ENCODE assay signal across 19 cellular contexts in genomic region chr18:57805117-57805516, GRCh38. TPM values are rescaled to one million over a fixed set of nuclear protein-coding genes. Genes with fewer than 3 reads are reported as not detected.
A peak's percentile ranks its signal among the peaks of the same experiment; 100 is the strongest.
DNase-seq lines count a peak whose midpoint lies in the region; TF ChIP-seq lines count a peak whose summit lies in the region.
"Had no signal": no experiment of that assay in that cellular context is flagged by ENCODE, and none has a peak within 500 bp of the region (broad histone marks: within the 10 kb centered on the region; RNA-seq: fewer than 3 reads in every experiment).

No MANE protein-coding gene starts in this region.

- H3K27me3 ChIP-seq in thyroid gland: no peaks in the 10 kb centered on the region
- no peaks in the 10 kb centered on the region for H3K27me3 ChIP-seq in uterus

- 40 to 41% methylated on average over 6 of the region's 6 CpGs for WGBS in thyroid gland, 2 donors

- DNase-seq in DMS79 (lab: John Stamatoyannopoulos, UW) (peak; percentile 27), DMS79 treated with DMSO at 0.1 percent for 48 hours (lab: John Stamatoyannopoulos, UW) (no peak), HFFc6 (no peak), kidney tubule cell (ENCODE audit: low spot score) (peak; percentile 29), thyroid gland (peak; percentile 86 to 89), uterus (no peak), inferior parietal cortex (ENCODE audit: extremely low spot score) (no peak)
- DNase-seq: Caco-2; CD4-positive, alpha-beta T cell; DND-41; EL; GOT3; H7 had no signal

- H3K36me3 ChIP-seq in thyroid gland (no peaks in the 10 kb centered on the region), uterus (no peaks in the 10 kb centered on the region)

- intact Hi-C loops in thyroid gland (cut with DNase I) (loop anchor here (10.0 kb wide), 2 partner anchors 100 to 180 kb away; partner anchors contain the start of gene NARS1), uterus (cut with DNase I; ENCODE audit: low total_unique reads) (loop anchor here (10.0 kb wide), 1 partner anchor 170 kb away; no protein-coding TSS in a partner anchor)

- TF ChIP-seq CTCF in HFFc6 (IDR thresholded peaks at IDR 0.05) (no peak), thyroid gland (IDR thresholded peaks at IDR 0.05) (no peak), uterus (IDR thresholded peaks at IDR 0.05) (no peak)

- H3K4me3 ChIP-seq in thyroid gland (replicated peaks in 1 of 3): no peak overlapping the region
- H3K4me3 ChIP-seq in uterus: no peak overlapping the region
- H3K4me3 ChIP-seq: A549, GM12878, K562 had no signal

- H3K27ac ChIP-seq in thyroid gland (peak overlapping the region; percentile 87 to 97 (median 95)), uterus (no peak overlapping the region)
- H3K27ac ChIP-seq: 22Rv1, C4-2B had no signal

- no peak overlapping the region for H3K27ac Mint-ChIP-seq in HFFc6
- H3K27ac Mint-ChIP-seq: CD4-positive, alpha-beta T cell had no signal

- no peaks in the 10 kb centered on the region; the same call in 1 of the 2 replicates for H3K27me3 Mint-ChIP-seq in HFFc6 (ENCODE audit: insufficient read depth)

- H3K9me3 ChIP-seq in thyroid gland: no peaks in the 10 kb centered on the region
- no peaks in the 10 kb centered on the region for H3K9me3 ChIP-seq in uterus
- H3K9me3 ChIP-seq: A549, Caco-2 had no signal

- H3K9me3 Mint-ChIP-seq in HFFc6: peaks cover 13% of the 10 kb centered on the region; the same call in 1 of the 2 replicates
- H3K9me3 Mint-ChIP-seq: CD4-positive, alpha-beta T cell had no signal

- H3K4me1 ChIP-seq in thyroid gland (peaks cover 45 to 53% of the 10 kb centered on the region in 2 donors), uterus (no peaks in the 10 kb centered on the region)
- H3K4me1 ChIP-seq: Caco-2 had no signal

- TF ChIP-seq POLR2A in thyroid gland (IDR thresholded peaks at IDR 0.05): no peak
- no peak for TF ChIP-seq POLR2A in uterus (IDR thresholded peaks at IDR 0.05)

- peaks cover 21% of the 10 kb centered on the region for H3K36me3 Mint-ChIP-seq in HFFc6 (ENCODE audit: low read depth)

- peak overlapping the region; percentile 19; the same call in 1 of the 2 replicates for H3K4me3 Mint-ChIP-seq in HFFc6
- H3K4me3 Mint-ChIP-seq: CD4-positive, alpha-beta T cell had no signal

- peaks cover 69% of the 10 kb centered on the region for H3K4me1 Mint-ChIP-seq in HFFc6 (ENCODE audit: low read depth)

RNA-seq across cellular contexts. Expression of gene ATP8B1, which starts 2.0 kb away (rescaled TPM):
- total RNA-seq in HFFc6 (2021; fragmentation: NEBNext Ultra II Directional; extraction: Animal tissue kit (Norgen Biotek cat#: 25700)): 100 to 1,000 TPM in 3 of 6 experiments, 10 to 100 TPM in 3; 78.8 to 115 (median 94.6) TPM
- total RNA-seq in thyroid gland (10 to 100 TPM; 45.8 to 71.8 (median 58.2) TPM), uterus (10 to 100 TPM; 18.4 to 24.9 (median 22.1) TPM)
- total RNA-seq: CD4-positive, alpha-beta T cell; G401 had no signal

Comparison
In these comparisons a context has a peak if more than half of its experiments do, and no peak if none do; other contexts are left out.
1. DNase-seq: peak in DMS79 (single experiment), kidney tubule cell (single experiment) and thyroid gland (2 of 2); none in DMS79 treated with DMSO at 0.1 percent for 48 hours (single experiment), HFFc6 (single experiment), uterus (0 of 2) and inferior parietal cortex (single experiment).
2. H3K27ac ChIP-seq: peak in thyroid gland (3 of 3); none in uterus (0 of 2).